11 cellular contexts compared by ENCODE assay signal in the genomic region with DNA sequence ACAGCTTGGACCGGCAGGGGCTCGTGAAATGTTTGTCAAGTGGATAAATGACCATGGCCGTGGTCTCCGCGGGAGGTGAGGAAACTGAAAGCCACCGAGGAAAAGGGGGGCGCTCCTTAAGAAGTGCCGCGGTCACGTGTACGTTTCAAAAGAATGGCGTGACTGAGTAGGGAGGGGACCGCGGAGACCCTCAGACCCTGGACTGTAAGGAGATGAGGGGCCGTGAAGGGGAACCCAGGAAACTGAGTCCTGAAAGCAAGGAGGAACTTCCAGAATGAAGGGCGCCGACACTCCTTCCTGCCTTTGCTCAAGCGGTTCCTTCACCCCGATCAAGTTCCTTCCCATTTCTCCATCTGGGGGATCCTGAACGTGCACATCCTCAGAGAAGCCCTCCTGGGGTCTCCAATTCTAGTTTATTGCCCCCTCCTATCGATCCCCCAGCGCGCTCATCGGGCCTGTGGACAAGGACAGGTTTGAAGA. TPM values are rescaled to one million over a fixed set of nuclear protein-coding genes. Genes with fewer than 3 reads are reported as not detected.
DNase-seq lines count a peak whose midpoint lies in the region; ATAC-seq, FAIRE-seq and TF ChIP-seq lines count a peak whose summit lies in the region.
"Not testable (repeated sequence)": the region's sequence is repeated elsewhere in the genome, so short reads cannot be mapped to it uniquely, and the experiment has no call there.
"Had no signal": no experiment of that assay in that cellular context is flagged by ENCODE, and none has a peak within 500 bp of the region (broad histone marks: within the 10 kb centered on the region; RNA-seq: fewer than 3 reads in every experiment).

No MANE protein-coding gene starts in this region.

- peak overlapping the region; percentile 96 for H3K27ac Mint-ChIP-seq in activated naive CD8-positive, alpha-beta T cell treated with anti-CD3 and anti-CD28 coated beads, Interleukin-2, amount 50 U/mL, for 24 hours

- POLR2A ChIA-PET in HepG2 (lab: Yijun Ruan, JAX) = interaction anchor here (0.7 to 2.4 kb wide), 9 partner anchors 9 to 132 kb away, joined by 3 to 20 read pairs (median 3); a partner anchor contains a TSS

- H3K4me3 Mint-ChIP-seq in activated naive CD8-positive, alpha-beta T cell treated with anti-CD3 and anti-CD28 coated beads, Interleukin-2, amount 50 U/mL, for 24 hours = peak overlapping the region; percentile 98

- peak overlapping the region; percentile 89 for H3K4me2 ChIP-seq in HepG2 (ENCODE audit: low read depth, low read length)
- peak overlapping the region; percentile 81 for H3K4me2 ChIP-seq in trophoblast cell (ENCODE audit: low read length)

- H3K9me3 Mint-ChIP-seq in activated naive CD8-positive, alpha-beta T cell treated with anti-CD3 and anti-CD28 coated beads, Interleukin-2, amount 50 U/mL, for 24 hours = not testable (repeated sequence)

- not testable (repeated sequence) for H3K23ac ChIP-seq in trophoblast cell (ENCODE audit: low read length)

- not testable (repeated sequence) for TF ChIP-seq EP300 in HepG2 (IDR thresholded peaks at IDR 0.05; ENCODE audit: low read depth in 2 of 2, low read length in 2 of 2); HepG2 (CRISPR knock-in tag; IDR thresholded peaks at IDR 0.05; ENCODE audit: borderline replicate concordance)

- peak overlapping the region; percentile 74 for H2BK120ac ChIP-seq in trophoblast cell (ENCODE audit: insufficient read depth, low read length, poor library complexity)

- not testable (repeated sequence) for TF ChIP-seq RAD21 in HepG2 (CRISPR knock-in tag; IDR thresholded peaks at IDR 0.05)

- peak overlapping the region; percentile 96 for H2AK5ac ChIP-seq in trophoblast cell (ENCODE audit: low read length)

- not testable (repeated sequence) for H2AFZ ChIP-seq in HepG2 (ENCODE audit: low read length)
- peak overlapping the region; percentile 98 for H2AFZ ChIP-seq in trophoblast cell (ENCODE audit: insufficient read depth, low read length, poor library complexity)

- TSS peak; percentile 51 for BruUV-seq in HepG2 (replicated peaks; lab: Mats Ljungman, UMichigan)

- H3K14ac ChIP-seq in trophoblast cell (ENCODE audit: low read length) = peak overlapping the region; percentile 96

- intact Hi-C loops in HepG2 (cut with micrococcal nuclease; ENCODE audit: unreplicated experiment) = loop anchor here (1.0 kb wide), 1 partner anchor 176 kb away; no protein-coding TSS in a partner anchor

- not testable (repeated sequence) for TF ChIP-seq CTCF in HepG2 (CRISPR knock-in tag; IDR thresholded peaks at IDR 0.05)

- TF ChIP-seq POLR2A in GM18505 (IDR thresholded peaks at IDR 0.05; ENCODE audit: borderline replicate concordance, extremely low read depth, insufficient read depth, insufficient read length); HepG2 (IDR thresholded peaks at IDR 0.05; ENCODE audit: insufficient read depth in 1 of 2, low read depth in 2 of 2, low read length in 2 of 2): not testable (repeated sequence)

- FAIRE-seq in HepG2 (lab: Jason Lieb, UNC) (peak; percentile 21), urothelium cell line (lab: Jason Lieb, UNC) (peak; percentile 66)

- peak overlapping the region; percentile 49 for H3K27ac ChIP-seq in SJSA1
- H3K27ac ChIP-seq in epithelial cell of prostate = peak overlapping the region; percentile 94
- H3K27ac ChIP-seq in HepG2 (ENCODE audit: extremely low read length, insufficient read depth, low read length) = peak overlapping the region; percentile 81
- H3K27ac ChIP-seq in trophoblast cell (ENCODE audit: low read depth, low read length) = not testable (repeated sequence)

- peak overlapping the region; percentile 98 for H3K18ac ChIP-seq in trophoblast cell (ENCODE audit: low read length)

- H3K9me3 ChIP-seq in SJSA1 (replicated peaks); HepG2 (ENCODE audit: low read length); trophoblast cell (ENCODE audit: insufficient read depth, low read depth, low read length): not testable (repeated sequence)

- peak in 1 of 2 experiments; percentile 40 for DNase-seq in SJSA1 (ENCODE audit: low read depth in 1 of 2, low spot score in 2 of 2)
- DNase-seq in activated naive CD8-positive, alpha-beta T cell treated with anti-CD3 and anti-CD28 coated beads, Interleukin-2, amount 50 U/mL, for 24 hours; epithelial cell of prostate (ENCODE audit: low read depth, low spot score); HepG2 (ENCODE audit: low spot score); trophoblast cell; urothelium cell line (ENCODE audit: low spot score): not testable (repeated sequence)

- H3K4me1 Mint-ChIP-seq in activated naive CD8-positive, alpha-beta T cell treated with anti-CD3 and anti-CD28 coated beads, Interleukin-2, amount 50 U/mL, for 24 hours = peaks cover 51% of the 10 kb centered on the region

- H3K79me2 ChIP-seq in HepG2 (ENCODE audit: insufficient read depth, low read length) = peaks cover 33% of the 10 kb centered on the region
- H3K79me2 ChIP-seq in trophoblast cell (ENCODE audit: control insufficient read depth, insufficient read depth, low read length, poor library complexity) = not testable (repeated sequence)

- peak overlapping the region; percentile 58 for H2BK5ac ChIP-seq in trophoblast cell (ENCODE audit: low read depth, low read length, poor library complexity)

- peak overlapping the region; percentile 95 for H4K8ac ChIP-seq in trophoblast cell (ENCODE audit: low read depth, low read length)

- not testable (repeated sequence) for H4K20me1 ChIP-seq in HepG2 (ENCODE audit: insufficient read depth, low read length)

- in situ Hi-C loops in HepG2 (cut with HindIII; ENCODE audit: extremely low pct_ligation_motif_present, low pct_unique_long_range_greater_than_20kb) = loop anchor here (5.0 kb wide), 1 partner anchor 33 kb away; no protein-coding TSS in a partner anchor

- H3K36me3 Mint-ChIP-seq in activated naive CD8-positive, alpha-beta T cell treated with anti-CD3 and anti-CD28 coated beads, Interleukin-2, amount 50 U/mL, for 24 hours (ENCODE audit: low read depth) = peaks cover 15% of the 10 kb centered on the region

- peak; percentile 15 for ATAC-seq in GM18505 (IDR thresholded peaks at IDR 0.05; ENCODE audit: unreplicated experiment)
- peak; percentile 2 for ATAC-seq in HG03175 (IDR thresholded peaks at IDR 0.05; ENCODE audit: unreplicated experiment)
- not testable (repeated sequence) for ATAC-seq in activated naive CD8-positive, alpha-beta T cell treated with anti-CD3 and anti-CD28 coated beads, Interleukin-2, amount 50 U/mL, for 24 hours; HepG2

- H3K4ac ChIP-seq in trophoblast cell (ENCODE audit: low read depth, low read length) = peak overlapping the region; percentile 84

- H3K36me3 ChIP-seq in SJSA1 (peaks cover 62% of the 10 kb centered on the region), HepG2 (replicated peaks in 1 of 2; ENCODE audit: control insufficient read depth in 1 of 2, insufficient read depth in 2 of 2, low read length in 2 of 2) (peaks cover 8 to 24% of the 10 kb centered on the region in 2 experiments; a peak in 4 of 5 replicates), trophoblast cell (ENCODE audit: control insufficient read depth in 1 of 2, insufficient read depth in 2 of 2, low read length in 2 of 2) (peaks cover 17% of the 10 kb centered on the region in 2 experiments)

- not testable (repeated sequence) for H2BK12ac ChIP-seq in trophoblast cell (ENCODE audit: low read length)

- H4K12ac ChIP-seq in trophoblast cell (ENCODE audit: low read depth, low read length) = peak overlapping the region; percentile 88

- H3K79me1 ChIP-seq in trophoblast cell (ENCODE audit: low read length) = not testable (repeated sequence)

- H3K27me3 Mint-ChIP-seq in activated naive CD8-positive, alpha-beta T cell treated with anti-CD3 and anti-CD28 coated beads, Interleukin-2, amount 50 U/mL, for 24 hours = not testable (repeated sequence)

- H3K27me3 ChIP-seq in SJSA1 (replicated peaks); HepG2 (ENCODE audit: control insufficient read depth in 1 of 2, insufficient read depth in 2 of 2, low read length in 2 of 2); trophoblast cell (ENCODE audit: insufficient read depth, low read length): not testable (repeated sequence)

- H3K4me3 ChIP-seq in SJSA1 = peak overlapping the region; percentile 77
- H3K4me3 ChIP-seq in HepG2 (replicated peaks in 1 of 3; ENCODE audit: insufficient read depth in 1 of 3, low read depth in 2 of 3, low read length in 3 of 3) = peak overlapping the region; percentile 81 to 89 (median 88)
- H3K4me3 ChIP-seq in trophoblast cell (ENCODE audit: low read depth, low read length) = peak overlapping the region; percentile 97

- WGBS in HepG2 (ENCODE audit: low lambda C conversion rate) = 2% methylated on average over 23 of the region's 24 CpGs
- WGBS in trophoblast cell (ENCODE audit: extremely low coverage, insufficient coverage, insufficient read length) = no CpG with 5 or more reads among the region's 24 CpGs

- peak overlapping the region; percentile 91 for H4K91ac ChIP-seq in trophoblast cell (ENCODE audit: low read depth, low read length)

- peak overlapping the region; percentile 90 for H3K9ac ChIP-seq in HepG2 (ENCODE audit: insufficient read depth, low read depth, low read length)
- H3K9ac ChIP-seq in trophoblast cell (ENCODE audit: low read length) = peak overlapping the region; percentile 98

- H3K4me1 ChIP-seq in SJSA1 (replicated peaks) (peaks cover 16% of the 10 kb centered on the region), HepG2 (ENCODE audit: insufficient read depth, low read length) (peaks cover 65% of the 10 kb centered on the region), trophoblast cell (ENCODE audit: control insufficient read depth in 1 of 2, insufficient read depth in 2 of 2, low read length in 2 of 2) (peaks cover 15 to 16% of the 10 kb centered on the region in 2 experiments)

- CTCF ChIA-PET in HepG2 (lab: Yijun Ruan, JAX; ENCODE audit: low intra/inter-chr PET ratio, low total read pairs) = not testable (repeated sequence)

RNA-seq across cellular contexts. Expression of a gene that starts 0.4 kb away (rescaled TPM):
- 15.6 and 21.9 TPM in 2 replicates for total RNA-seq in SJSA1 (2014; rRNA removed; shearing (Covaris generic))
- total RNA-seq in HepG2 (2016; rRNA removed; fragmentation: Illumina TruSeq; extraction: Trizol) = 35.1 and 63.8 TPM in 2 replicates
- total RNA-seq in HepG2 (2016; cell fraction: cytosol; rRNA removed; fragmentation: Illumina TruSeq; extraction: Trizol; ENCODE audit: low read depth) = 12.7 and 15.0 TPM in 2 replicates
- 29.8 and 64.2 TPM in 2 replicates for total RNA-seq in HepG2 (2016; cell fraction: insoluble cytoplasmic fraction; rRNA removed; fragmentation: Illumina TruSeq; extraction: Trizol)
- 28.1 and 29.2 TPM in 2 replicates for total RNA-seq in HepG2 (2016; cell fraction: membrane; rRNA removed; fragmentation: Illumina TruSeq; extraction: Trizol)
- 66.6 and 67.9 TPM in 2 replicates for total RNA-seq in HepG2 (2016; cell fraction: nucleus; rRNA removed; fragmentation: Illumina TruSeq; extraction: Trizol)
- 50.6 and 69.7 TPM in 2 replicates for polyA plus RNA-seq in HepG2 (2011; rRNA removed)
- polyA plus RNA-seq in HepG2 (2011; cell fraction: cytosol; rRNA removed) = 53.6 and 111 TPM in 2 replicates
- 91.0 and 105 TPM in 2 replicates for polyA plus RNA-seq in HepG2 (2011; cell fraction: nucleus; rRNA removed)
- polyA plus RNA-seq in HepG2 (2012) = 35.0 and 38.8 TPM in 2 replicates
- polyA plus RNA-seq in HepG2 (2016; cell fraction: cytosol; fragmentation: Illumina TruSeq; extraction: Trizol; ENCODE audit: low read depth) = 8.2 and 8.4 TPM in 2 replicates
- 34.3 and 41.4 TPM in 2 replicates for polyA plus RNA-seq in HepG2 (2016; cell fraction: insoluble cytoplasmic fraction; fragmentation: Illumina TruSeq; extraction: Trizol; ENCODE audit: low read depth)
- polyA plus RNA-seq in HepG2 (2016; cell fraction: membrane; fragmentation: Illumina TruSeq; extraction: Trizol; ENCODE audit: low read depth) = 23.2 and 23.5 TPM in 2 replicates
- 90.2 and 93.4 TPM in 2 replicates for polyA plus RNA-seq in HepG2 (2016; cell fraction: nucleus; fragmentation: Illumina TruSeq; extraction: Trizol; ENCODE audit: insufficient read depth, low read depth)
- 57.1 and 105 TPM in 2 replicates for polyA minus RNA-seq in HepG2 (2011; rRNA and poly(A)+ RNA removed; ENCODE audit: low replicate concordance)
- polyA minus RNA-seq in HepG2 (2011; cell fraction: cytosol; rRNA and poly(A)+ RNA removed) = 38.1 and 44.7 TPM in 2 replicates
- polyA minus RNA-seq in HepG2 (2011; cell fraction: nucleus; rRNA and poly(A)+ RNA removed) = 58.2 and 81.7 TPM in 2 replicates
- 11.5 and 12.3 TPM in 2 replicates for polyA plus RNA-seq in trophoblast cell (2013)

RNA-seq across cellular contexts. Expression of a gene that starts 0.7 kb away (rescaled TPM):
- 93.0 and 149 TPM in 2 replicates for total RNA-seq in SJSA1 (2014; rRNA removed; shearing (Covaris generic))
- 157 and 174 TPM in 2 replicates for total RNA-seq in HepG2 (2016; rRNA removed; fragmentation: Illumina TruSeq; extraction: Trizol)
- total RNA-seq in HepG2 (2016; cell fraction: cytosol; rRNA removed; fragmentation: Illumina TruSeq; extraction: Trizol; ENCODE audit: low read depth) = 112 and 125 TPM in 2 replicates
- 157 and 172 TPM in 2 replicates for total RNA-seq in HepG2 (2016; cell fraction: insoluble cytoplasmic fraction; rRNA removed; fragmentation: Illumina TruSeq; extraction: Trizol)
- total RNA-seq in HepG2 (2016; cell fraction: membrane; rRNA removed; fragmentation: Illumina TruSeq; extraction: Trizol) = 121 and 136 TPM in 2 replicates
- 52.6 and 58.0 TPM in 2 replicates for total RNA-seq in HepG2 (2016; cell fraction: nucleus; rRNA removed; fragmentation: Illumina TruSeq; extraction: Trizol)
- 293 and 323 TPM in 2 replicates for polyA plus RNA-seq in HepG2 (2011; rRNA removed)
- 297 and 385 TPM in 2 replicates for polyA plus RNA-seq in HepG2 (2011; cell fraction: cytosol; rRNA removed)
- 155 and 174 TPM in 2 replicates for polyA plus RNA-seq in HepG2 (2011; cell fraction: nucleus; rRNA removed)
- polyA plus RNA-seq in HepG2 (2012) = 123 and 148 TPM in 2 replicates
- polyA plus RNA-seq in HepG2 (2016; cell fraction: cytosol; fragmentation: Illumina TruSeq; extraction: Trizol; ENCODE audit: low read depth) = 115 and 148 TPM in 2 replicates
- 172 and 184 TPM in 2 replicates for polyA plus RNA-seq in HepG2 (2016; cell fraction: insoluble cytoplasmic fraction; fragmentation: Illumina TruSeq; extraction: Trizol; ENCODE audit: low read depth)
- polyA plus RNA-seq in HepG2 (2016; cell fraction: membrane; fragmentation: Illumina TruSeq; extraction: Trizol; ENCODE audit: low read depth) = 126 and 141 TPM in 2 replicates
- 111 and 112 TPM in 2 replicates for polyA plus RNA-seq in HepG2 (2016; cell fraction: nucleus; fragmentation: Illumina TruSeq; extraction: Trizol; ENCODE audit: insufficient read depth, low read depth)
- 172 and 255 TPM in 2 replicates for polyA minus RNA-seq in HepG2 (2011; rRNA and poly(A)+ RNA removed; ENCODE audit: low replicate concordance)
- 61.5 and 83.0 TPM in 2 replicates for polyA minus RNA-seq in HepG2 (2011; cell fraction: cytosol; rRNA and poly(A)+ RNA removed)
- 19.1 and 27.6 TPM in 2 replicates for polyA minus RNA-seq in HepG2 (2011; cell fraction: nucleus; rRNA and poly(A)+ RNA removed)
- 77.2 and 77.9 TPM in 2 replicates for polyA plus RNA-seq in trophoblast cell (2013)

RNA-seq across cellular contexts. Expression of a gene that starts 9.5 kb away (rescaled TPM):
- total RNA-seq in SJSA1 (2014; rRNA removed; shearing (Covaris generic)) = 0.16 and 0.39 TPM in 2 replicates
- 0.80 and 1.0 TPM in 2 replicates for total RNA-seq in HepG2 (2016; rRNA removed; fragmentation: Illumina TruSeq; extraction: Trizol)
- not detected in 2 replicates for total RNA-seq in HepG2 (2016; cell fraction: cytosol; rRNA removed; fragmentation: Illumina TruSeq; extraction: Trizol; ENCODE audit: low read depth)
- 0.49 and 1.3 TPM in 2 replicates for total RNA-seq in HepG2 (2016; cell fraction: insoluble cytoplasmic fraction; rRNA removed; fragmentation: Illumina TruSeq; extraction: Trizol)
- total RNA-seq in HepG2 (2016; cell fraction: membrane; rRNA removed; fragmentation: Illumina TruSeq; extraction: Trizol) = 0.21 and 0.34 TPM in 2 replicates
- 0.68 and 0.75 TPM in 2 replicates for total RNA-seq in HepG2 (2016; cell fraction: nucleus; rRNA removed; fragmentation: Illumina TruSeq; extraction: Trizol)
- polyA plus RNA-seq in HepG2 (2011; rRNA removed) = 1.1 TPM in 2 replicates
- 0.95 and 1.5 TPM in 2 replicates for polyA plus RNA-seq in HepG2 (2011; cell fraction: cytosol; rRNA removed)
- 2.5 and 3.2 TPM in 2 replicates for polyA plus RNA-seq in HepG2 (2011; cell fraction: nucleus; rRNA removed)
- polyA plus RNA-seq in HepG2 (2012) = 0.30 and 0.93 TPM in 2 replicates
- polyA plus RNA-seq in HepG2 (2016; cell fraction: cytosol; fragmentation: Illumina TruSeq; extraction: Trizol; ENCODE audit: low read depth) = 0.19 and 0.25 TPM in 2 replicates
- 0.72 and 1.1 TPM in 2 replicates for polyA plus RNA-seq in HepG2 (2016; cell fraction: insoluble cytoplasmic fraction; fragmentation: Illumina TruSeq; extraction: Trizol; ENCODE audit: low read depth)
- polyA plus RNA-seq in HepG2 (2016; cell fraction: membrane; fragmentation: Illumina TruSeq; extraction: Trizol; ENCODE audit: low read depth) = 0.26 and 0.29 TPM in 2 replicates
- 1.2 and 1.5 TPM in 2 replicates for polyA plus RNA-seq in HepG2 (2016; cell fraction: nucleus; fragmentation: Illumina TruSeq; extraction: Trizol; ENCODE audit: insufficient read depth, low read depth)
- 0.16 and 1.7 TPM in 2 replicates for polyA minus RNA-seq in HepG2 (2011; rRNA and poly(A)+ RNA removed; ENCODE audit: low replicate concordance)
- polyA minus RNA-seq in HepG2 (2011; cell fraction: cytosol; rRNA and poly(A)+ RNA removed) = 1.1 TPM in 1 of 2 replicates, not detected in the other
- polyA minus RNA-seq in HepG2 (2011; cell fraction: nucleus; rRNA and poly(A)+ RNA removed) = 0.37 and 0.90 TPM in 2 replicates
- polyA plus RNA-seq in trophoblast cell (2013) = 0.94 and 0.96 TPM in 2 replicates
- total RNA-seq: SK-MEL-5 had no signal

RNA-seq across cellular contexts. Expression of a gene that starts 16.2 kb away (rescaled TPM):
- not detected in 2 replicates for total RNA-seq in SJSA1 (2014; rRNA removed; shearing (Covaris generic))
- total RNA-seq in HepG2 (2016; rRNA removed; fragmentation: Illumina TruSeq; extraction: Trizol) = 3.2 and 3.9 TPM in 2 replicates
- 0.30 and 0.53 TPM in 2 replicates for total RNA-seq in HepG2 (2016; cell fraction: cytosol; rRNA removed; fragmentation: Illumina TruSeq; extraction: Trizol; ENCODE audit: low read depth)
- 1.7 and 4.2 TPM in 2 replicates for total RNA-seq in HepG2 (2016; cell fraction: insoluble cytoplasmic fraction; rRNA removed; fragmentation: Illumina TruSeq; extraction: Trizol)
- total RNA-seq in HepG2 (2016; cell fraction: membrane; rRNA removed; fragmentation: Illumina TruSeq; extraction: Trizol) = 0.96 and 1.3 TPM in 2 replicates
- 3.7 and 4.8 TPM in 2 replicates for total RNA-seq in HepG2 (2016; cell fraction: nucleus; rRNA removed; fragmentation: Illumina TruSeq; extraction: Trizol)
- polyA plus RNA-seq in HepG2 (2011; rRNA removed) = 2.7 and 5.3 TPM in 2 replicates
- 2.4 and 2.7 TPM in 2 replicates for polyA plus RNA-seq in HepG2 (2011; cell fraction: cytosol; rRNA removed)
- 16.0 and 18.1 TPM in 2 replicates for polyA plus RNA-seq in HepG2 (2011; cell fraction: nucleus; rRNA removed)
- polyA plus RNA-seq in HepG2 (2012) = 4.3 and 7.8 TPM in 2 replicates
- 0.38 and 0.63 TPM in 2 replicates for polyA plus RNA-seq in HepG2 (2016; cell fraction: cytosol; fragmentation: Illumina TruSeq; extraction: Trizol; ENCODE audit: low read depth)
- 1.7 and 2.0 TPM in 2 replicates for polyA plus RNA-seq in HepG2 (2016; cell fraction: insoluble cytoplasmic fraction; fragmentation: Illumina TruSeq; extraction: Trizol; ENCODE audit: low read depth)
- polyA plus RNA-seq in HepG2 (2016; cell fraction: membrane; fragmentation: Illumina TruSeq; extraction: Trizol; ENCODE audit: low read depth) = 1.2 TPM in 2 replicates
- polyA plus RNA-seq in HepG2 (2016; cell fraction: nucleus; fragmentation: Illumina TruSeq; extraction: Trizol; ENCODE audit: insufficient read depth, low read depth) = 7.5 and 8.9 TPM in 2 replicates
- 0.23 and 7.1 TPM in 2 replicates for polyA minus RNA-seq in HepG2 (2011; rRNA and poly(A)+ RNA removed; ENCODE audit: low replicate concordance)
- 1.1 and 2.2 TPM in 2 replicates for polyA minus RNA-seq in HepG2 (2011; cell fraction: cytosol; rRNA and poly(A)+ RNA removed)
- 2.7 and 3.3 TPM in 2 replicates for polyA minus RNA-seq in HepG2 (2011; cell fraction: nucleus; rRNA and poly(A)+ RNA removed)
- polyA plus RNA-seq in trophoblast cell (2013) = 0.04 TPM in 2 replicates
- total RNA-seq: dermis microvascular lymphatic vessel endothelial cell, lung microvascular endothelial cell, SK-MEL-5 had no signal

RNA-seq across cellular contexts. Expression of a gene that starts 26.2 kb away (rescaled TPM):
- total RNA-seq in SJSA1 (2014; rRNA removed; shearing (Covaris generic)) = not detected in 2 replicates
- 2.3 and 6.6 TPM in 2 replicates for total RNA-seq in HepG2 (2016; rRNA removed; fragmentation: Illumina TruSeq; extraction: Trizol)
- total RNA-seq in HepG2 (2016; cell fraction: cytosol; rRNA removed; fragmentation: Illumina TruSeq; extraction: Trizol; ENCODE audit: low read depth) = 1.0 and 1.6 TPM in 2 replicates
- 2.2 and 6.6 TPM in 2 replicates for total RNA-seq in HepG2 (2016; cell fraction: insoluble cytoplasmic fraction; rRNA removed; fragmentation: Illumina TruSeq; extraction: Trizol)
- total RNA-seq in HepG2 (2016; cell fraction: membrane; rRNA removed; fragmentation: Illumina TruSeq; extraction: Trizol) = 1.1 and 1.5 TPM in 2 replicates
- total RNA-seq in HepG2 (2016; cell fraction: nucleus; rRNA removed; fragmentation: Illumina TruSeq; extraction: Trizol) = 7.5 and 8.8 TPM in 2 replicates
- polyA plus RNA-seq in HepG2 (2011; rRNA removed) = 17.4 and 18.1 TPM in 2 replicates
- polyA plus RNA-seq in HepG2 (2011; cell fraction: cytosol; rRNA removed) = 6.7 and 8.6 TPM in 2 replicates
- 92.0 and 127 TPM in 2 replicates for polyA plus RNA-seq in HepG2 (2011; cell fraction: nucleus; rRNA removed)
- 8.9 and 16.9 TPM in 2 replicates for polyA plus RNA-seq in HepG2 (2012)
- polyA plus RNA-seq in HepG2 (2016; cell fraction: cytosol; fragmentation: Illumina TruSeq; extraction: Trizol; ENCODE audit: low read depth) = 0.78 and 0.88 TPM in 2 replicates
- 1.7 and 1.9 TPM in 2 replicates for polyA plus RNA-seq in HepG2 (2016; cell fraction: insoluble cytoplasmic fraction; fragmentation: Illumina TruSeq; extraction: Trizol; ENCODE audit: low read depth)
- polyA plus RNA-seq in HepG2 (2016; cell fraction: membrane; fragmentation: Illumina TruSeq; extraction: Trizol; ENCODE audit: low read depth) = 1.1 and 1.7 TPM in 2 replicates
- polyA plus RNA-seq in HepG2 (2016; cell fraction: nucleus; fragmentation: Illumina TruSeq; extraction: Trizol; ENCODE audit: insufficient read depth, low read depth) = 17.9 and 18.5 TPM in 2 replicates
- 11.2 and 24.1 TPM in 2 replicates for polyA minus RNA-seq in HepG2 (2011; rRNA and poly(A)+ RNA removed; ENCODE audit: low replicate concordance)
- 3.3 and 3.6 TPM in 2 replicates for polyA minus RNA-seq in HepG2 (2011; cell fraction: cytosol; rRNA and poly(A)+ RNA removed)
- polyA minus RNA-seq in HepG2 (2011; cell fraction: nucleus; rRNA and poly(A)+ RNA removed) = 30.0 and 30.8 TPM in 2 replicates
- polyA plus RNA-seq in trophoblast cell (2013) = 0.17 and 0.26 TPM in 2 replicates
- total RNA-seq: dermis microvascular lymphatic vessel endothelial cell, lung microvascular endothelial cell had no signal
